ENCODE assay signal across 24 cellular contexts in genomic region chr16:46996391-46996790, GRCh38. TPM values are rescaled to one million over a fixed set of nuclear protein-coding genes. Genes with fewer than 3 reads are reported as not detected.
A peak's percentile ranks its signal among the peaks of the same experiment; 100 is the strongest.
DNase-seq lines count a peak whose midpoint lies in the region; ATAC-seq and TF ChIP-seq lines count a peak whose summit lies in the region.
"Had no signal": no experiment of that assay in that cellular context is flagged by ENCODE, and none has a peak within 500 bp of the region (broad histone marks: within the 10 kb centered on the region; RNA-seq: fewer than 3 reads in every experiment).

No MANE protein-coding gene starts in this region.

- H3K36me3 ChIP-seq in Loucy (ENCODE audit: insufficient read depth, low read length), result no peaks in the 10 kb centered on the region
- H3K36me3 ChIP-seq: adrenal gland, cardiac muscle cell, spleen, upper lobe of right lung had no signal

- H3K4me3 ChIP-seq in Loucy (ENCODE audit: low read length, poor library complexity, severe bottlenecking), result no peak overlapping the region
- H3K4me3 ChIP-seq: adrenal gland, cardiac muscle cell, spleen, upper lobe of right lung had no signal

- no peaks in the 10 kb centered on the region for H3K4me1 ChIP-seq in Loucy (ENCODE audit: insufficient read depth, low read length, poor library complexity, severe bottlenecking)
- H3K4me1 ChIP-seq: adrenal gland, foreskin keratinocyte, spleen, upper lobe of right lung had no signal

- ATAC-seq in stimulated activated naive CD8-positive, alpha-beta T cell treated with anti-CD3 and anti-CD28 coated beads, Interleukin-15, Interleukin-2, amounts not matched to agents 100 U/mL and 50 U/mL, for 24 hours, result no peak
- no peak for ATAC-seq in left colon
- ATAC-seq: foreskin keratinocyte, upper lobe of right lung had no signal

- intact Hi-C loops in left colon (cut with DNase I, micrococcal nuclease), result no loop called here

- no peaks in the 10 kb centered on the region for H3K9me3 ChIP-seq in Loucy (ENCODE audit: insufficient read depth, low read depth, low read length)
- H3K9me3 ChIP-seq: adrenal gland, SK-N-SH, upper lobe of right lung had no signal

- DNase-seq in NCI-H82 (lab: John Stamatoyannopoulos, UW), result peak; percentile 14
- DNase-seq in NCI-H82 treated with DMSO at 0.1 percent for 48 hours (lab: John Stamatoyannopoulos, UW; ENCODE audit: unreplicated experiment), result no peak
- DNase-seq in astrocyte of the hippocampus (ENCODE audit: low read depth, low spot score), result peak; percentile 39
- peak; percentile 34 for DNase-seq in stimulated activated naive CD8-positive, alpha-beta T cell treated with anti-CD3 and anti-CD28 coated beads, Interleukin-15, Interleukin-2, amounts not matched to agents 100 U/mL and 50 U/mL, for 24 hours
- no peak for DNase-seq in left colon
- DNase-seq in mesenteric fat pad (ENCODE audit: low spot score), result no peak
- DNase-seq in SIG-M5 treated with dmso at 0.1 percent for 504 hours (lab: John Stamatoyannopoulos, UW; ENCODE audit: unreplicated experiment), result no peak
- DNase-seq: activated CD8-positive, alpha-beta memory T cell treated with anti-CD3 and anti-CD28 coated beads, Interleukin-2, amount 50 U/mL, for 4 hours; adrenal gland; dermis blood vessel endothelial cell; foreskin keratinocyte; hippocampal formation; KBM-7; NCI-H1105; NCI-H2081; NCI-H446 treated with DMSO at 0.1 percent for 48 hours; retina; SK-N-SH; spleen; stimulated activated CD4-positive, alpha-beta T cell treated with anti-CD3 and anti-CD28 coated beads, Interleukin-4, amount 100 ng/mL, for 24 hours; T1000; upper lobe of right lung had no signal

- no peaks in the 10 kb centered on the region for H3K27me3 ChIP-seq in Loucy (ENCODE audit: insufficient read depth, low read length, poor library complexity, severe bottlenecking)
- H3K27me3 ChIP-seq: adrenal gland, cardiac muscle cell, foreskin keratinocyte, spleen, upper lobe of right lung had no signal

- no peak overlapping the region for H3K9ac ChIP-seq in Loucy (ENCODE audit: low read depth, low read length, poor library complexity, severe bottlenecking)
- H3K9ac ChIP-seq: SK-N-SH had no signal

- H4K20me1 ChIP-seq in Loucy (ENCODE audit: insufficient read depth, low read length, poor library complexity, severe bottlenecking), result no peaks in the 10 kb centered on the region

- no peaks in the 10 kb centered on the region for H3F3A ChIP-seq in Loucy (ENCODE audit: low read depth)

- H3K79me2 ChIP-seq in Loucy (ENCODE audit: insufficient read depth, low read length), result no peaks in the 10 kb centered on the region

- no peaks in the 10 kb centered on the region for H3K9me2 ChIP-seq in Loucy (replicated peaks; ENCODE audit: low read depth, low read length)
- H3K9me2 ChIP-seq: SK-N-SH had no signal

- H3K4me2 ChIP-seq in Loucy (ENCODE audit: low read depth, low read length, poor library complexity, severe bottlenecking), result no peak overlapping the region
- H3K4me2 ChIP-seq: SK-N-SH had no signal

- TF ChIP-seq CTCF in Loucy (conservative IDR thresholded peaks at IDR 0.05; ENCODE audit: low read length), result no peak

- H2AFZ ChIP-seq in Loucy (ENCODE audit: low read length), result 0 out of 2 replicates have a peak overlapping the region, but pooled peaks have one; percentile 27

RNA-seq across cellular contexts. Expression of gene DNAJA2, which starts 22.9 kb away (rescaled TPM):
- total RNA-seq in left colon, result 10 to 100 TPM; 61.0 to 63.9 TPM
- total RNA-seq in mesenteric fat pad, result 54.9 TPM

Comparison
In these comparisons a context has a peak if more than half of its experiments do, and no peak if none do; other contexts are left out.
1. DNase-seq: peak in NCI-H82 (single experiment), astrocyte of the hippocampus (single experiment) and stimulated activated naive CD8-positive, alpha-beta T cell treated with anti-CD3 and anti-CD28 coated beads, Interleukin-15, Interleukin-2, amounts not matched to agents 100 U/mL and 50 U/mL, for 24 hours (single experiment); none in NCI-H82 treated with DMSO at 0.1 percent for 48 hours (single experiment), left colon (0 of 2), mesenteric fat pad (single experiment) and SIG-M5 treated with dmso at 0.1 percent for 504 hours (single experiment).